1 cellular context compared by ENCODE assay signal in genomic region chr9:88803551-88804288, GRCh38.
TF ChIP-seq lines count a peak whose summit lies in the region.

No MANE protein-coding gene starts in this region.

TF ChIP-seq in H1, 55 proteins besides CTCF, POLR2A, EP300 and RAD21:
- TF ChIP-seq POU5F1 (IDR thresholded peaks at IDR 0.05; ENCODE audit: low read depth, low read length) (no peak), HDAC6 (IDR thresholded peaks at IDR 0.05; ENCODE audit: low read depth, low read length) (no peak), TEAD4 (IDR thresholded peaks at IDR 0.05; ENCODE audit: low read depth, low read length) (no peak), CREB1 (IDR thresholded peaks at IDR 0.05) (no peak), BRCA1 (IDR thresholded peaks at IDR 0.05; ENCODE audit: low read depth, low read length) (no peak), CHD1 (IDR thresholded peaks at IDR 0.05; ENCODE audit: low read depth, low read length) (no peak), JUND (IDR thresholded peaks at IDR 0.05; ENCODE audit: low read length) (no peak), CBX5 (IDR thresholded peaks at IDR 0.05; ENCODE audit: low read depth, low read length) (no peak), NANOG (IDR thresholded peaks at IDR 0.05; ENCODE audit: insufficient read depth, low read depth, low read length, poor library complexity, severe bottlenecking) (no peak), CEBPB (IDR thresholded peaks at IDR 0.05; ENCODE audit: low read depth, low read length) (no peak), MAFK (IDR thresholded peaks at IDR 0.05; ENCODE audit: low read depth, low read length) (no peak), KDM4A (IDR thresholded peaks at IDR 0.05; ENCODE audit: low read depth, low read length, severe bottlenecking) (no peak), JUN (IDR thresholded peaks at IDR 0.05; ENCODE audit: low read depth, low read length) (no peak), ZNF274 (IDR thresholded peaks at IDR 0.05; ENCODE audit: borderline replicate concordance, extremely low read depth, low read length) (no peak), BCL11A (IDR thresholded peaks at IDR 0.05; ENCODE audit: low read depth in 2 of 2, low read length in 2 of 2) (no peak)
